Comparison of ENCODE assay signal across 1 cellular context in genomic region chr7:35647171-35647574, GRCh38.
TF ChIP-seq lines count a peak whose summit lies in the region.

No MANE protein-coding gene starts in this region.

TF ChIP-seq in HepG2, 621 proteins besides CTCF, POLR2A, EP300 and RAD21 (continued from another document and continues in another):
- TF ChIP-seq BATF2 (CRISPR knock-in tag; IDR thresholded peaks at IDR 0.05) (no peak), PHB2 (IDR thresholded peaks at IDR 0.05; ENCODE audit: partially characterized antibody) (no peak), SMARCC2 (IDR thresholded peaks at IDR 0.05) (no peak), SRSF1 (optimal IDR thresholded peaks at IDR 0.05; ENCODE audit: low read depth, low read length) (no peak), RFX3 (CRISPR knock-in tag; IDR thresholded peaks at IDR 0.05) (no peak), RXRA (CRISPR knock-in tag; IDR thresholded peaks at IDR 0.05) (no peak), ATF1 (CRISPR knock-in tag; IDR thresholded peaks at IDR 0.05) (0 out of 2 replicates have a peak, but pooled peaks have one; percentile 26), HDAC2 (CRISPR knock-in tag; IDR thresholded peaks at IDR 0.05) (peak; percentile 43; the same call in 1 of the 2 replicates), CENPT (CRISPR knock-in tag; IDR thresholded peaks at IDR 0.05; ENCODE audit: low read depth) (no peak), NFYC (CRISPR knock-in tag; IDR thresholded peaks at IDR 0.05) (no peak), PATZ1 (CRISPR knock-in tag; IDR thresholded peaks at IDR 0.05) (0 out of 2 replicates have a peak, but pooled peaks have one; percentile 17), THAP7 (CRISPR knock-in tag; IDR thresholded peaks at IDR 0.05) (no peak), SRF (IDR thresholded peaks at IDR 0.05; ENCODE audit: low read depth, low read length) (no peak), ZNF224 (CRISPR knock-in tag; IDR thresholded peaks at IDR 0.05) (no peak), HES4 (CRISPR knock-in tag; IDR thresholded peaks at IDR 0.05; ENCODE audit: borderline replicate concordance) (no peak), CREM (IDR thresholded peaks at IDR 0.05) (peak; percentile 36; the same call in 1 of the 2 replicates), CREM (CRISPR knock-in tag; IDR thresholded peaks at IDR 0.05) (no peak), MED8 (CRISPR knock-in tag; IDR thresholded peaks at IDR 0.05; ENCODE audit: insufficient replicate concordance) (no peak), ZNF543 (CRISPR knock-in tag; IDR thresholded peaks at IDR 0.05) (no peak), ZNF484 (CRISPR knock-in tag; IDR thresholded peaks at IDR 0.05; ENCODE audit: borderline replicate concordance, low read depth) (no peak), IRF1 (CRISPR knock-in tag; IDR thresholded peaks at IDR 0.05; ENCODE audit: low read depth) (no peak), REST (IDR thresholded peaks at IDR 0.05; ENCODE audit: borderline replicate concordance in 1 of 2, low read depth in 1 of 2, low read length in 2 of 2) (no peak), HMG20A (CRISPR knock-in tag; IDR thresholded peaks at IDR 0.05; ENCODE audit: borderline replicate concordance) (no peak; the same call in 1 of the 2 replicates), ZBTB42 (CRISPR knock-in tag; IDR thresholded peaks at IDR 0.05) (no peak), ZKSCAN1 (IDR thresholded peaks at IDR 0.05; ENCODE audit: low read length) (no peak), SRY (CRISPR knock-in tag; IDR thresholded peaks at IDR 0.05) (no peak), HNRNPK (IDR thresholded peaks at IDR 0.05; ENCODE audit: low read depth, low read length, poor library complexity, severe bottlenecking) (no peak), CREB3 (CRISPR knock-in tag; IDR thresholded peaks at IDR 0.05) (no peak), HIVEP1 (CRISPR knock-in tag; IDR thresholded peaks at IDR 0.05) (no peak), ZNF17 (CRISPR knock-in tag; IDR thresholded peaks at IDR 0.05) (no peak), ZNF276 (CRISPR knock-in tag; IDR thresholded peaks at IDR 0.05; ENCODE audit: low read depth) (no peak), TAF15 (IDR thresholded peaks at IDR 0.05; ENCODE audit: low read depth, low read length, poor library complexity, severe bottlenecking) (no peak), MLXIP (CRISPR knock-in tag; IDR thresholded peaks at IDR 0.05; ENCODE audit: borderline replicate concordance) (no peak), JUNB (CRISPR knock-in tag; IDR thresholded peaks at IDR 0.05; ENCODE audit: borderline replicate concordance) (no peak), ARID4A (CRISPR knock-in tag; IDR thresholded peaks at IDR 0.05; ENCODE audit: borderline replicate concordance) (no peak; the same call in 1 of the 2 replicates), FOXP4 (CRISPR knock-in tag; IDR thresholded peaks at IDR 0.05) (peak; percentile 53; the same call in 1 of the 2 replicates)
